8 cellular contexts compared by ENCODE assay signal in the genomic region with DNA sequence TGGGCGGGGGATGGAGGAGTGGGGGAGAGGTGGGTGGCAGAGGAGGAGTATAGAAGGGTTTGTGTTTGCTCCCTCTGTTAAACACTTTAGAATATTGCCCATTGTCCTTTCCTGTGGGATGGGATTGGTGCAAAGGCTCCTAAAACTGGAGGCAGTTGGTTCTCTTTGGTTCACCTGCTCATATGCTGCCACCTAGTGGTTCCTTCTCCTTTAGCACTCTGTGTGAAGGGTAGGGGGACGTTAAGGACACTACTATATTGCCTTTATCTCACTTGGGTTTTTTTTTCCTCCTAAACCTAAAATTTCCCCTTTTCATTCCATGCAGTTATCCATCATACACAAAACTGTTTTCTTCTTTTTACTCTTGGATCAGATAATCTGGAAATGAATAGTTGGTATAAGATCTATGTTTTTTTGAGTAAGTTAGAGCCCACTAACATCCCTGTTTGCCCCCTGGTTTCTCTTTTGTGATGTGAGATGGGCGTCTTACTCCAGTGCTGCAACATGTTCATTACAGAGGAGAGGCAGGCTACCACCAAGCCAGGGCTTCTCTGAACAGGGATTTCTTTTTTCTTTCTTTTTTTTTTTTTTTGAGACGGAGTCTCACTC. TPM values are rescaled to one million over a fixed set of nuclear protein-coding genes. Genes with fewer than 3 reads are reported as not detected.
DNase-seq lines count a peak whose midpoint lies in the region; ATAC-seq, FAIRE-seq and TF ChIP-seq lines count a peak whose summit lies in the region.

No MANE protein-coding gene starts in this region.

- peaks cover 11% of the 10 kb centered on the region for H3K36me3 Mint-ChIP-seq in activated CD4-positive, alpha-beta T cell treated with anti-CD3 and anti-CD28 coated beads, Interleukin-2, amount 10 ng/mL, durations not matched to agents 7 days and 5 days (ENCODE audit: low read depth)

- H3K27me3 ChIP-seq in H1 (replicated peaks in 1 of 4; ENCODE audit: control insufficient read depth in 3 of 4, extremely low read depth in 1 of 4, insufficient read depth in 3 of 4, low read length in 3 of 4) (no peaks in the 10 kb centered on the region), mesenchymal stem cell (ENCODE audit: control insufficient read depth in 1 of 2, insufficient read depth in 1 of 2, low read length in 2 of 2) (peaks cover 0 to 4% of the 10 kb centered on the region in 2 experiments), suprapubic skin (no peaks in the 10 kb centered on the region)

- FAIRE-seq in H54 (lab: Jason Lieb, UNC) (peak; percentile 84), H1 (lab: Jason Lieb, UNC) (peak; percentile 95)

- DNase-seq in AML-193 (lab: John Stamatoyannopoulos, UW) = peak; percentile 80 to 82
- peak; percentile 77 for DNase-seq in H54 (ENCODE audit: insufficient read length, low spot score)
- peak; percentile 20 for DNase-seq in NCI-H226
- peak; percentile 75 for DNase-seq in activated CD4-positive, alpha-beta T cell treated with anti-CD3 and anti-CD28 coated beads, Interleukin-2, amount 10 ng/mL, durations not matched to agents 7 days and 5 days
- DNase-seq in H1 (ENCODE audit: low read depth in 1 of 2, low spot score in 2 of 2) = peak; percentile 15 to 68
- DNase-seq in mesenchymal stem cell = peak; percentile 73
- DNase-seq in suprapubic skin (ENCODE audit: low spot score in 2 of 2) = no peak

- no peak overlapping the region for H3K4me2 ChIP-seq in H1 (ENCODE audit: insufficient read depth in 1 of 2, low read depth in 2 of 2, low read length in 2 of 2)
- no peak overlapping the region for H3K4me2 ChIP-seq in mesenchymal stem cell (ENCODE audit: low read length, poor library complexity, severe bottlenecking)

- no peak for TF ChIP-seq POLR2A in H54 (IDR thresholded peaks at IDR 0.05; ENCODE audit: low read depth, low read length)
- no peak for TF ChIP-seq POLR2A in H1 (IDR thresholded peaks at IDR 0.05; ENCODE audit: control extremely low read depth in 1 of 2, low read depth in 2 of 2, low read length in 2 of 2)
- no peak for TF ChIP-seq POLR2A in suprapubic skin (IDR thresholded peaks at IDR 0.05)

- H3K27ac ChIP-seq in H1 (ENCODE audit: low read depth, low read length) (no peak overlapping the region), mesenchymal stem cell (ENCODE audit: low read length, poor library complexity, severe bottlenecking) (no peak overlapping the region), suprapubic skin (no peak overlapping the region)

- H2BK120ac ChIP-seq in H1 (replicated peaks; ENCODE audit: low read depth, low read length) (no peak overlapping the region), mesenchymal stem cell (ENCODE audit: low read depth, low read length) (no peak overlapping the region)

- H2AK5ac ChIP-seq in H1 (ENCODE audit: low read depth, low read length) (no peak overlapping the region), mesenchymal stem cell (ENCODE audit: low read length, severe bottlenecking) (no peak overlapping the region)

- H2BK5ac ChIP-seq in H1 (ENCODE audit: low read depth, low read length) (no peak overlapping the region), mesenchymal stem cell (ENCODE audit: low read depth, low read length, poor library complexity, severe bottlenecking) (no peak overlapping the region)

- peak; percentile 6 to 87 (median 87) for TF ChIP-seq CTCF in H1 (IDR thresholded peaks at IDR 0.05; ENCODE audit: control extremely low read depth in 1 of 3, insufficient read depth in 1 of 3, low read depth in 1 of 3, low read length in 3 of 3)
- TF ChIP-seq CTCF in suprapubic skin (IDR thresholded peaks at IDR 0.05) = peak; percentile 79 to 85

- H3K23ac ChIP-seq in H1 (ENCODE audit: insufficient read length) (no peak overlapping the region), mesenchymal stem cell (ENCODE audit: low read length in 2 of 2) (no peak overlapping the region)

- TF ChIP-seq RAD21 in H1 (IDR thresholded peaks at IDR 0.05 in 1 of 2, conservative IDR thresholded peaks at IDR 0.05 in 1 of 2; ENCODE audit: low read depth in 2 of 2, low read length in 2 of 2) = peak; percentile 89 to 91

- no peak overlapping the region for H3K14ac ChIP-seq in H1 (ENCODE audit: insufficient read length)
- no peak overlapping the region for H3K14ac ChIP-seq in mesenchymal stem cell (ENCODE audit: low read length in 2 of 2)

- H4K5ac ChIP-seq in H1 (ENCODE audit: insufficient read length, low read depth, low read length) = no peak overlapping the region

- H3K18ac ChIP-seq in H1 (ENCODE audit: extremely low read depth, low read length) = no peak overlapping the region
- H3K18ac ChIP-seq in mesenchymal stem cell (ENCODE audit: low read depth in 1 of 2, low read length in 2 of 2) = no peak overlapping the region

- no peaks in the 10 kb centered on the region for H3K4me1 Mint-ChIP-seq in activated CD4-positive, alpha-beta T cell treated with anti-CD3 and anti-CD28 coated beads, Interleukin-2, amount 10 ng/mL, durations not matched to agents 7 days and 5 days

- no peaks in the 10 kb centered on the region for H3K23me2 ChIP-seq in H1 (ENCODE audit: low read depth, low read length)

- H4K20me1 ChIP-seq in H1 (replicated peaks in 1 of 2; ENCODE audit: control insufficient read depth in 1 of 2, insufficient read depth in 2 of 2, low read length in 2 of 2) = no peaks in the 10 kb centered on the region

- H4K91ac ChIP-seq in H1 (replicated peaks; ENCODE audit: insufficient read length, low read length) (no peak overlapping the region), mesenchymal stem cell (ENCODE audit: low read length) (no peak overlapping the region)

- no peak overlapping the region for H3K56ac ChIP-seq in H1 (replicated peaks; ENCODE audit: insufficient read length, low read depth, low read length)

- no peak for ATAC-seq in HG02852 (IDR thresholded peaks at IDR 0.05; ENCODE audit: unreplicated experiment)

- no peaks in the 10 kb centered on the region for H3K79me2 ChIP-seq in H1 (ENCODE audit: control insufficient read depth in 1 of 2, insufficient read depth in 2 of 2, low read length in 2 of 2)

- H3K27ac Mint-ChIP-seq in activated CD4-positive, alpha-beta T cell treated with anti-CD3 and anti-CD28 coated beads, Interleukin-2, amount 10 ng/mL, durations not matched to agents 7 days and 5 days = peak overlapping the region; percentile 69

- no peak overlapping the region for H2BK20ac ChIP-seq in H1 (ENCODE audit: low read length)

- H3K4me1 ChIP-seq in H1 (replicated peaks in 1 of 4; ENCODE audit: control insufficient read depth in 3 of 4, insufficient read depth in 4 of 4, low read length in 3 of 4) (no peaks in the 10 kb centered on the region), mesenchymal stem cell (ENCODE audit: control insufficient read depth, insufficient read depth, low read depth, low read length) (peaks cover 6% of the 10 kb centered on the region), suprapubic skin (peaks cover 11% of the 10 kb centered on the region)

- WGBS in H1 (ENCODE audit: extremely low coverage in 1 of 2, insufficient coverage in 1 of 2, insufficient read length in 1 of 2, insufficient replicate concordance in 2 of 2, low coverage in 1 of 2, low lambda C conversion rate in 2 of 2, missing lambda C conversion rate in 1 of 2), 2 experiments = 36% methylated on average over 3 of the region's 4 CpGs; no CpG with 5 or more reads in 1 of the 2 experiments
- WGBS in mesenchymal stem cell = 52% methylated on average over 3 of the region's 4 CpGs
- 52% methylated on average over 4 of the region's 4 CpGs for WGBS in suprapubic skin

- H3K79me1 ChIP-seq in H1 (ENCODE audit: low read depth, low read length) = no peaks in the 10 kb centered on the region
- no peaks in the 10 kb centered on the region for H3K79me1 ChIP-seq in mesenchymal stem cell (replicated peaks; ENCODE audit: low read length, poor library complexity, severe bottlenecking)

- no peak for TF ChIP-seq EP300 in H1 (IDR thresholded peaks at IDR 0.05; ENCODE audit: borderline replicate concordance in 1 of 2, low read depth in 2 of 2, low read length in 2 of 2)
- no peak for TF ChIP-seq EP300 in suprapubic skin (IDR thresholded peaks at IDR 0.05)

- no peak overlapping the region for H3K4me3 Mint-ChIP-seq in activated CD4-positive, alpha-beta T cell treated with anti-CD3 and anti-CD28 coated beads, Interleukin-2, amount 10 ng/mL, durations not matched to agents 7 days and 5 days

- H3K9ac ChIP-seq in H1 (replicated peaks in 1 of 4; ENCODE audit: extremely low read depth in 1 of 4, low read depth in 3 of 4, low read length in 3 of 4) = no peak overlapping the region
- H3K9ac ChIP-seq in mesenchymal stem cell (ENCODE audit: low read length) = no peak overlapping the region

- H2BK15ac ChIP-seq in H1 (ENCODE audit: low read length) (no peak overlapping the region), mesenchymal stem cell (ENCODE audit: low read depth, poor library complexity, severe bottlenecking) (no peak overlapping the region)

- no peak overlapping the region for H3K4me3 ChIP-seq in H1 (ENCODE audit: extremely low read depth in 1 of 4, insufficient read depth in 2 of 4, low read depth in 3 of 4, low read length in 4 of 4)
- H3K4me3 ChIP-seq in mesenchymal stem cell (ENCODE audit: insufficient read depth in 1 of 2, low read depth in 1 of 2, low read length in 2 of 2) = no peak overlapping the region
- no peak overlapping the region for H3K4me3 ChIP-seq in suprapubic skin

- H2BK12ac ChIP-seq in H1 (ENCODE audit: low read depth, low read length) (no peak overlapping the region), mesenchymal stem cell (ENCODE audit: low read length in 2 of 2) (no peak overlapping the region)

- no peak overlapping the region for H4K8ac ChIP-seq in H1 (ENCODE audit: extremely low read depth, insufficient read depth, low read length)
- no peak overlapping the region for H4K8ac ChIP-seq in mesenchymal stem cell (ENCODE audit: low read length)

- no peak overlapping the region for H3K4ac ChIP-seq in H1 (replicated peaks; ENCODE audit: insufficient read length, low read depth, low read length)
- H3K4ac ChIP-seq in mesenchymal stem cell (ENCODE audit: low read depth in 1 of 2, low read length in 2 of 2) = no peak overlapping the region

- H3K36me3 ChIP-seq in H1 (ENCODE audit: control insufficient read depth in 2 of 4, insufficient read depth in 4 of 4, low read length in 3 of 4) = no peaks in the 10 kb centered on the region
- peaks cover 3 to 7% of the 10 kb centered on the region in 2 experiments for H3K36me3 ChIP-seq in mesenchymal stem cell (ENCODE audit: control insufficient read depth in 1 of 2, insufficient read depth in 2 of 2, low read depth in 1 of 2, low read length in 2 of 2)
- peaks cover 4% of the 10 kb centered on the region for H3K36me3 ChIP-seq in suprapubic skin

- H3K9me3 ChIP-seq in H1 (ENCODE audit: insufficient read depth in 2 of 2, low read depth in 1 of 2, low read length in 1 of 2) (no peaks in the 10 kb centered on the region), mesenchymal stem cell (ENCODE audit: control insufficient read depth, low read length) (no peaks in the 10 kb centered on the region), suprapubic skin (no peaks in the 10 kb centered on the region)

- H3K27me3 Mint-ChIP-seq in activated CD4-positive, alpha-beta T cell treated with anti-CD3 and anti-CD28 coated beads, Interleukin-2, amount 10 ng/mL, durations not matched to agents 7 days and 5 days = no peaks in the 10 kb centered on the region

- no peak overlapping the region for H2AFZ ChIP-seq in H1 (ENCODE audit: low read length)
- H2AFZ ChIP-seq in mesenchymal stem cell (ENCODE audit: low read depth, low read length) = no peak overlapping the region

- H3K9me3 Mint-ChIP-seq in activated CD4-positive, alpha-beta T cell treated with anti-CD3 and anti-CD28 coated beads, Interleukin-2, amount 10 ng/mL, durations not matched to agents 7 days and 5 days = no peaks in the 10 kb centered on the region

- CTCF ChIA-PET in activated CD4-positive, alpha-beta T cell treated with anti-CD3 and anti-CD28 coated beads, Interleukin-2, amount 10 ng/mL, durations not matched to agents 7 days and 5 days (lab: Charles Lee) = interaction anchor here (0.6 to 1.6 kb wide), 3 partner anchors 17 to 142 kb away, joined by 3 to 4 read pairs (median 3); no protein-coding TSS in a partner anchor
- CTCF ChIA-PET in H1 (lab: Charles Lee; ENCODE audit: partially characterized antibody) = interaction anchor here (0.6 to 7.0 kb wide), 39 partner anchors 8 to 1216 kb away, joined by 3 to 69 read pairs (median 5); a partner anchor contains a TSS

- POLR2A ChIA-PET in activated CD4-positive, alpha-beta T cell treated with anti-CD3 and anti-CD28 coated beads, Interleukin-2, amount 10 ng/mL, durations not matched to agents 7 days and 5 days (lab: Charles Lee) = interaction anchor here (0.6 kb wide), 1 partner anchor 357 kb away, joined by 3 read pairs; no protein-coding TSS in a partner anchor
- POLR2A ChIA-PET in H1 (lab: Charles Lee; ENCODE audit: partially characterized antibody) = interaction anchor here (0.6 to 1.5 kb wide), 8 partner anchors 19 to 1885 kb away, joined by 3 read pairs; no protein-coding TSS in a partner anchor

RNA-seq across cellular contexts. Expression of a gene that starts 23.8 kb away (rescaled TPM):
- 10 to 100 TPM; 21.2 to 22.4 TPM for total RNA-seq in activated CD4-positive, alpha-beta T cell treated with anti-CD3 and anti-CD28 coated beads, Interleukin-2, amount 10 ng/mL, durations not matched to agents 7 days and 5 days
- total RNA-seq in H1 (2021; fragmentation: NEBNext Ultra II Directional; extraction: Animal tissue kit (Norgen Biotek cat#: 25700)) = 20.9 and 21.1 TPM in 2 replicates
- polyA plus RNA-seq in H1 (2011; rRNA removed) = 16.3 and 21.4 TPM in 2 replicates
- polyA plus RNA-seq in H1 (2011; cell fraction: cytosol; rRNA removed) = 18.8 TPM
- polyA plus RNA-seq in H1 (2011; cell fraction: nucleus; rRNA removed) = 14.8 TPM
- 19.2 to 22.5 TPM (median 21.5 TPM) in 4 replicates for polyA plus RNA-seq in H1 (2012, experiment 1 of 2)
- polyA plus RNA-seq in H1 (2012, experiment 2 of 2) = 27.4 TPM
- 11.7 TPM for polyA plus RNA-seq in H1 (2013, experiment 1 of 2)
- polyA plus RNA-seq in H1 (2013, experiment 2 of 2) = 11.8 TPM
- 22.9 and 30.3 TPM in 2 replicates for polyA minus RNA-seq in H1 (2011; rRNA and poly(A)+ RNA removed)
- 14.1 TPM for polyA minus RNA-seq in H1 (2011; cell fraction: cytosol; rRNA and poly(A)+ RNA removed)
- polyA minus RNA-seq in H1 (2011; cell fraction: nucleus; rRNA and poly(A)+ RNA removed) = 10.5 TPM
- polyA plus RNA-seq in mesenchymal stem cell (2013, experiment 1 of 2) = 10.8 TPM
- 11.7 TPM for polyA plus RNA-seq in mesenchymal stem cell (2013, experiment 2 of 2)
- 10 to 100 TPM in 3 of 4 donors, 1 to 10 TPM in 1; 8.4 to 16.4 (median 13.1) TPM for total RNA-seq in suprapubic skin

RNA-seq across cellular contexts. Expression of a gene that starts 30.0 kb away (rescaled TPM):
- 10 to 100 TPM; 63.6 to 64.8 TPM for total RNA-seq in activated CD4-positive, alpha-beta T cell treated with anti-CD3 and anti-CD28 coated beads, Interleukin-2, amount 10 ng/mL, durations not matched to agents 7 days and 5 days
- total RNA-seq in H1 (2021; fragmentation: NEBNext Ultra II Directional; extraction: Animal tissue kit (Norgen Biotek cat#: 25700)) = 166 and 173 TPM in 2 replicates
- polyA plus RNA-seq in H1 (2011; rRNA removed) = 23.8 and 38.7 TPM in 2 replicates
- polyA plus RNA-seq in H1 (2011; cell fraction: cytosol; rRNA removed) = 61.9 TPM
- polyA plus RNA-seq in H1 (2011; cell fraction: nucleus; rRNA removed) = 16.3 TPM
- polyA plus RNA-seq in H1 (2012, experiment 1 of 2) = 166 to 245 TPM (median 172 TPM) in 4 replicates
- 24.6 TPM for polyA plus RNA-seq in H1 (2012, experiment 2 of 2)
- 109 TPM for polyA plus RNA-seq in H1 (2013, experiment 1 of 2)
- 111 TPM for polyA plus RNA-seq in H1 (2013, experiment 2 of 2)
- polyA minus RNA-seq in H1 (2011; rRNA and poly(A)+ RNA removed) = 23.7 and 25.9 TPM in 2 replicates
- polyA minus RNA-seq in H1 (2011; cell fraction: cytosol; rRNA and poly(A)+ RNA removed) = 42.8 TPM
- 20.1 TPM for polyA minus RNA-seq in H1 (2011; cell fraction: nucleus; rRNA and poly(A)+ RNA removed)
- 52.3 TPM for polyA plus RNA-seq in mesenchymal stem cell (2013, experiment 1 of 2)
- 51.7 TPM for polyA plus RNA-seq in mesenchymal stem cell (2013, experiment 2 of 2)
- 10 to 100 TPM; 18.4 to 27.5 (median 22.3) TPM for total RNA-seq in suprapubic skin

Comparison
In these comparisons a context has a peak if more than half of its experiments do, and no peak if none do; other contexts are left out.
1. DNase-seq: peak in AML-193 (2 of 2), H54 (single experiment), NCI-H226 (single experiment), activated CD4-positive, alpha-beta T cell treated with anti-CD3 and anti-CD28 coated beads, Interleukin-2, amount 10 ng/mL, durations not matched to agents 7 days and 5 days (single experiment), H1 (2 of 2) and mesenchymal stem cell (single experiment); none in suprapubic skin (0 of 2).